In the genomic region with DNA sequence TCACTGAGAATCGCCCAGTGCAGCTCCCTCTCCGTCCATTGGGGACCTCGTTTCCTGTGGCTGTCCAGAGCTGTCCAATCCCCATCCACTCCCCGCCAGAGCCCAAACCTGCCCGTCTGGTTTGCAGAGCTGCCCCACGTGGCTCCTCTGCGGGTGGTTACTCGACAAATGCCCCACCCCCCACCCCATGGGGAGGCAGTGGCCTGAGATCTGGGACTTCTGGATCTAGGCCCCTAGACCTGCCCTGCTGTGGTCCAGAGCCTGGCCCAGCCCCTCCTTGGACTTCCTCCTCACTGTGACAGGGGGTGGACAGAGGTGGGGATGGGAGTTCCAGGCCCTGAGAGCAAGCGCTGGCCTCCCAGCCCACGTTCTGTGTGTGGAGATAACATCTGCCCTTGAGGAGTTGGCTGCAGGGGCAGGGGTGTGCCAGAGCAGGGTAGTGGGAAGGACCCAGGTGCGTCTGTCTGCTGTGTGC, we compare ENCODE assay signal across 15 cellular contexts. TPM values are rescaled to one million over a fixed set of nuclear protein-coding genes. Genes with fewer than 3 reads are reported as not detected.
DNase-seq lines count a peak whose midpoint lies in the region; ATAC-seq and TF ChIP-seq lines count a peak whose summit lies in the region.
"Had no signal": no experiment of that assay in that cellular context is flagged by ENCODE, and none has a peak within 500 bp of the region (broad histone marks: within the 10 kb centered on the region; RNA-seq: fewer than 3 reads in every experiment).

No MANE protein-coding gene starts in this region.

- peak overlapping the region; percentile 75 for H3K27ac ChIP-seq in suprapubic skin
- H3K27ac ChIP-seq: sigmoid colon had no signal

- intact Hi-C loops in left colon (cut with DNase I, micrococcal nuclease), result no loop called here

- H3K4me3 ChIP-seq in suprapubic skin, result peak overlapping the region; percentile 13
- H3K4me3 ChIP-seq: sigmoid colon had no signal

- TF ChIP-seq POLR2A in suprapubic skin (IDR thresholded peaks at IDR 0.05), result no peak

- no peak for TF ChIP-seq CTCF in suprapubic skin (IDR thresholded peaks at IDR 0.05)

- DNase-seq in DMS53 (lab: John Stamatoyannopoulos, UW) (peak; percentile 60), DMS53 treated with DMSO at 0.1 percent for 48 hours (lab: John Stamatoyannopoulos, UW; ENCODE audit: unreplicated experiment) (no peak), amniotic epithelial cell (ENCODE audit: low read depth) (peak; percentile 40), left colon (peak; percentile 70 to 83), suprapubic skin (ENCODE audit: low spot score in 2 of 2) (no peak)
- DNase-seq in activated CD4-positive, alpha-beta T cell treated with anti-CD3 and anti-CD28 coated beads, Interleukin-2, amount 50 U/mL, for 4 hours, result no peak
- DNase-seq: activated CD4-positive, alpha-beta T cell treated with anti-CD3 and anti-CD28 coated beads for 1 hour; activated effector memory CD4-positive, alpha-beta T cell treated with Interleukin-2 at 50 U/mL for 16 hours; midbrain; sigmoid colon had no signal

- ATAC-seq in left colon (peak; percentile 82), GM19395 (IDR thresholded peaks at IDR 0.05; ENCODE audit: unreplicated experiment) (no peak), HG03442 (IDR thresholded peaks at IDR 0.05; ENCODE audit: unreplicated experiment) (no peak)

- peaks cover 62% of the 10 kb centered on the region for H3K4me1 ChIP-seq in suprapubic skin

- TF ChIP-seq EP300 in suprapubic skin (IDR thresholded peaks at IDR 0.05), result no peak

- no peaks in the 10 kb centered on the region for H3K9me3 ChIP-seq in suprapubic skin
- H3K9me3 ChIP-seq: sigmoid colon had no signal

- H3K36me3 ChIP-seq in suprapubic skin, result no peaks in the 10 kb centered on the region

- 26% methylated on average over 4 of the region's 11 CpGs for WGBS in suprapubic skin

- no peaks in the 10 kb centered on the region for H3K27me3 ChIP-seq in suprapubic skin
- H3K27me3 ChIP-seq: sigmoid colon had no signal

RNA-seq across cellular contexts. Expression of a gene that starts 29.1 kb away (rescaled TPM):
- total RNA-seq in left colon (10 to 100 TPM; 85.0 to 96.9 TPM), suprapubic skin (10 to 100 TPM; 20.7 to 25.3 (median 23.6) TPM)

RNA-seq across cellular contexts. Expression of a gene that starts 42.1 kb away (rescaled TPM):
- total RNA-seq in left colon (not detected), suprapubic skin (100 to 1,000 TPM in 3 of 4 donors, 10 to 100 TPM in 1; 32.7 to 420 (median 277) TPM)
- total RNA-seq: glomerular endothelial cell had no signal

RNA-seq across cellular contexts. Expression of a gene that starts 49.4 kb away (rescaled TPM):
- total RNA-seq in left colon (not detected), suprapubic skin (not detected)
- total RNA-seq: Daoy, glomerular endothelial cell, RPMI7951, sigmoid colon had no signal

Comparison
In these comparisons a context has a peak if more than half of its experiments do, and no peak if none do; other contexts are left out.
1. DNase-seq: peak in DMS53 (single experiment), amniotic epithelial cell (single experiment) and left colon (2 of 2); none in DMS53 treated with DMSO at 0.1 percent for 48 hours (single experiment), suprapubic skin (0 of 2) and activated CD4-positive, alpha-beta T cell treated with anti-CD3 and anti-CD28 coated beads, Interleukin-2, amount 50 U/mL, for 4 hours (0 of 2).
2. RNA of a gene that starts 42.1 kb away (total RNA-seq): 32.7 to 420 TPM in suprapubic skin; not detected in left colon; every median in the first group is over 10 times any median in the second.